ENCODE assay signal across 8 cellular contexts in the genomic region with DNA sequence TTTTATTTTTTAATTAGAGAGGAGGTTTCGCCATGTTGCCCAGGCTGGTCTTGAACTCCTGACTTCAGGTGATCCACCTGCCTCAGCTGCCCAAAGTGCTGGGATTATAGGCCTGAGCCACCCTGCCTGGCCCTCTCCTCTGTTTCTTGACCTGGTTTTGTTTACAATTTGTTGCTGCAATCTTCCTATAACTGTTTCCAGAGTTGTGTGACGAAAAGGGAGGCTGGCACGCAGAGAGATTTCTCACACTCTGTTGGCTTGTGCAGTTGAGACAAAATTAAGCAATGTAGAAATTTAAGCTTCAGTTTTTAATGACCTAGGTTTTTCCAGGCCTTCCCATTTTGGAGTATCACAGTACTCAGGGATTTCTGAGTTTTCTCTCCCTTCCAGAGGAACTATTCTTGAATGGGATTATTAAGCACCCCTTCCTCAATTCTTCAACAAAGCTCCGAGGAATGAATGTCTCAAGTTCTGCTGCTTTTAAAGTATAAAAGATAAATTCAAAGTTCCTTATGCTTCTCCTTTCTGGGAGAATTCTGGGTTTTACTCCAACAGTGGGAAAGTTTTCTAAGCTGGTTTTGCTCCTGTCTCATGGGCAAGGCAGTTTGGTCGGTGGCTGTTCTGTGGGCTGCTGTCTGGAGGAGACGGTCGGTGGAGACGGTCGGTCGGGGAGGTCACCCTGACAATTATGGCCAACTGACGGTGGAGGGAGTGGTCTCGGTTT. TPM values are rescaled to one million over a fixed set of nuclear protein-coding genes. Genes with fewer than 3 reads are reported as not detected.
A peak's percentile ranks its signal among the peaks of the same experiment; 100 is the strongest.
DNase-seq lines count a peak whose midpoint lies in the region; ATAC-seq and TF ChIP-seq lines count a peak whose summit lies in the region.

No MANE protein-coding gene starts in this region.

- peak overlapping the region; percentile 100 for H3K27ac Mint-ChIP-seq in nephron progenitor cell

- H3K4me3 Mint-ChIP-seq in nephron progenitor cell = peak overlapping the region; percentile 79

- no peaks in the 10 kb centered on the region for H3K36me3 Mint-ChIP-seq in nephron progenitor cell (ENCODE audit: low read depth)

- no peaks in the 10 kb centered on the region for H3K27me3 ChIP-seq in endocrine pancreas (ENCODE audit: control insufficient read depth, insufficient read depth, low read length)

- H3K4me1 Mint-ChIP-seq in nephron progenitor cell = peaks cover 51% of the 10 kb centered on the region

- no peaks in the 10 kb centered on the region for H3K36me3 ChIP-seq in endocrine pancreas (ENCODE audit: control insufficient read depth, insufficient read depth, low read length)

- no peaks in the 10 kb centered on the region for H3K9me3 Mint-ChIP-seq in nephron progenitor cell

- H3K4me1 ChIP-seq in endocrine pancreas (ENCODE audit: control insufficient read depth, insufficient read depth, low read length) = peaks cover 13% of the 10 kb centered on the region

- peak overlapping the region; percentile 64 for H3K4me3 ChIP-seq in endocrine pancreas (ENCODE audit: control insufficient read depth, insufficient read depth, low read length)

- no peaks in the 10 kb centered on the region for H3K9me3 ChIP-seq in endocrine pancreas (ENCODE audit: control insufficient read depth, low read length)

- DNase-seq in NOMO-1 treated with DMSO at 0.1 percent for 48 hours (lab: John Stamatoyannopoulos, UW; ENCODE audit: unreplicated experiment) = peak; percentile 71
- DNase-seq in nephron progenitor cell = no peak
- no peak for DNase-seq in NK-92 (lab: John Stamatoyannopoulos, UW; ENCODE audit: unreplicated experiment)
- DNase-seq in ureter (ENCODE audit: low spot score) = no peak

- H3K27me3 Mint-ChIP-seq in nephron progenitor cell (ENCODE audit: low read depth, poor library complexity) = peaks cover 7% of the 10 kb centered on the region

- ATAC-seq in GM19351 (IDR thresholded peaks at IDR 0.05; ENCODE audit: unreplicated experiment) = peak; percentile 34
- ATAC-seq in HG03139 (IDR thresholded peaks at IDR 0.05; ENCODE audit: unreplicated experiment) = no peak
- no peak for ATAC-seq in HG02642 (IDR thresholded peaks at IDR 0.05; ENCODE audit: poor library complexity, unreplicated experiment)

- no peak for TF ChIP-seq CTCF in nephron progenitor cell (IDR thresholded peaks at IDR 0.05)

- H3K9ac ChIP-seq in endocrine pancreas (ENCODE audit: control insufficient read depth, insufficient read depth, low read length) = peak overlapping the region; percentile 44

RNA-seq across cellular contexts. Expression of gene FOS, which starts 20.4 kb away (rescaled TPM):
- total RNA-seq in ureter = 158 TPM
